8 cellular contexts compared by ENCODE assay signal in the genomic region with DNA sequence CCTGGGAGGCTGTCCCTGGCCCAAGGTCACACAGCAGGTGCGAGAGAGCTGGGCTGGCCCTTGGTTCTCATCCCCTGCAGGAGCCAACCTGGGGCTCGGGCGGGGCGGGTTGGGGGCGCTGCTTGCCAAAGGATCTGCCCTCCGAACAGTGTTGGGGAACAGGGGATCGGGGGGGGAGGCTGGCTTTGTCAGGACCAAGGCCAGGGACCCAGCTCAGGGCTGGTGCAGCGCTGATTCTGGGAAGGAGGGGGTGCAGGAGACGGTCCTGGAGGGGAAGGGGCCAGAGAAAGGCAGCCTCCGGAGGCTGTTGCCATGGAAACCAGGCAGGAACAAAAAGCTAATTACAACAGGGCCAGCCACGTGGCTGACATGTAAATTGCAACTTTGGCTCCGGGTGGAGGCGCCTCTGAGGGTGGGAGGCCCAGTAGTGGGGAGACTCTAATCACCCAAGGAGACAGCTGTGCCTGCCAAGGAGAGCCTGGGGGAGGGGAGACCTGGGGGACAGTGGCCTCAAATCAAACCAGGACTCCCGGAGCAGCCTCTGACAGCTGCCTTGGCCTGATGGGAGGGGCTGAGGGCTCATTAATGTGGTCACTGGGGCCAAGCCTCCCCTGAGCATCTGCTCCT. TPM values are rescaled to one million over a fixed set of nuclear protein-coding genes. Genes with fewer than 3 reads are reported as not detected.
A peak's percentile ranks its signal among the peaks of the same experiment; 100 is the strongest.
DNase-seq lines count a peak whose midpoint lies in the region; ATAC-seq and TF ChIP-seq lines count a peak whose summit lies in the region.

No MANE protein-coding gene starts in this region.

- ATAC-seq in HG02981 (IDR thresholded peaks at IDR 0.05; ENCODE audit: unreplicated experiment) (no peak), left colon (no peak)

- H4K20me1 ChIP-seq in KMS-11 (ENCODE audit: insufficient read depth), result no peaks in the 10 kb centered on the region

- H3K4me1 ChIP-seq in KMS-11 (ENCODE audit: low read depth, poor library complexity, severe bottlenecking), result peaks cover 52% of the 10 kb centered on the region

- H3K4me3 Mint-ChIP-seq in progenitor cell of endocrine pancreas (ENCODE audit: low read depth), result peak overlapping the region; percentile 75

- H3K27ac ChIP-seq in KMS-11, result no peak overlapping the region

- H3K79me2 ChIP-seq in KMS-11 (ENCODE audit: insufficient read depth, low read depth), result no peaks in the 10 kb centered on the region

- peak overlapping the region; percentile 70; the same call in 1 of the 2 replicates for H3K4me2 ChIP-seq in KMS-11

- H3K9me3 Mint-ChIP-seq in progenitor cell of endocrine pancreas (ENCODE audit: low read depth), result no peaks in the 10 kb centered on the region

- no peak overlapping the region for H2AFZ ChIP-seq in KMS-11 (ENCODE audit: low read depth)

- peak overlapping the region; percentile 33 for H3K27ac Mint-ChIP-seq in progenitor cell of endocrine pancreas

- peaks cover 12% of the 10 kb centered on the region for H3K27me3 Mint-ChIP-seq in progenitor cell of endocrine pancreas

- H3K9ac ChIP-seq in KMS-11, result no peak overlapping the region

- no peaks in the 10 kb centered on the region for H3K36me3 ChIP-seq in KMS-11 (ENCODE audit: insufficient read depth)

- H3K4me3 ChIP-seq in KMS-11 (IDR thresholded peaks at IDR 0.05; ENCODE audit: insufficient read depth, low read depth, low read length), result no peak overlapping the region
- H3K4me3 ChIP-seq in epithelial cell of proximal tubule (ENCODE audit: low read depth, low read length), result peak overlapping the region; percentile 93

- peaks cover 57% of the 10 kb centered on the region for H3K27me3 ChIP-seq in KMS-11 (ENCODE audit: insufficient read depth, low read depth)

- intact Hi-C loops in left colon (cut with DNase I, micrococcal nuclease), result no loop called here

- H3K36me3 Mint-ChIP-seq in progenitor cell of endocrine pancreas (ENCODE audit: insufficient read depth), result no peaks in the 10 kb centered on the region

- DNase-seq in DMS 273 treated with DMSO at 0.1 percent for 48 hours (lab: John Stamatoyannopoulos, UW), result peak; percentile 38
- peak; percentile 36 for DNase-seq in T follicular helper cell (ENCODE audit: low read depth)
- DNase-seq in epithelial cell of proximal tubule (ENCODE audit: low read depth), result no peak
- peak; percentile 48 for DNase-seq in progenitor cell of endocrine pancreas (ENCODE audit: low spot score, unreplicated experiment)
- no peak for DNase-seq in dedifferentiated amniotic fluid mesenchymal stem cell (ENCODE audit: extremely low spot score)
- DNase-seq in left colon, result no peak

- TF ChIP-seq CTCF in KMS-11 (conservative IDR thresholded peaks at IDR 0.05; ENCODE audit: low read depth, low read length) (no peak), epithelial cell of proximal tubule (conservative IDR thresholded peaks at IDR 0.05; ENCODE audit: low read depth, low read length) (no peak), progenitor cell of endocrine pancreas (IDR thresholded peaks at IDR 0.05; ENCODE audit: unreplicated experiment) (no peak)

- peaks cover 6% of the 10 kb centered on the region for H3K4me1 Mint-ChIP-seq in progenitor cell of endocrine pancreas (ENCODE audit: low read depth)

RNA-seq across cellular contexts. Expression of gene TUBB3, which starts 1.3 kb away (rescaled TPM):
- total RNA-seq in epithelial cell of proximal tubule (833 and 996 TPM in 2 replicates), progenitor cell of endocrine pancreas (201 and 211 TPM in 2 replicates), left colon (1 to 10 TPM; 3.3 to 4.2 TPM)

RNA-seq across cellular contexts. Expression of gene MC1R, which starts 5.7 kb away (rescaled TPM):
- 2.5 and 3.5 TPM in 2 replicates for total RNA-seq in epithelial cell of proximal tubule
- total RNA-seq in progenitor cell of endocrine pancreas, result 3.8 and 4.6 TPM in 2 replicates
- 1 to 10 TPM; 2.1 to 4.3 TPM for total RNA-seq in left colon

RNA-seq across cellular contexts. Expression of gene DEF8, which starts 24.1 kb away (rescaled TPM):
- total RNA-seq in epithelial cell of proximal tubule (113 and 125 TPM in 2 replicates), progenitor cell of endocrine pancreas (67.9 and 72.1 TPM in 2 replicates), left colon (10 to 100 TPM; 25.4 to 34.0 TPM)

RNA-seq across cellular contexts. Expression of gene TCF25, which starts 51.0 kb away (rescaled TPM):
- total RNA-seq in epithelial cell of proximal tubule, result 118 and 192 TPM in 2 replicates
- 177 and 199 TPM in 2 replicates for total RNA-seq in progenitor cell of endocrine pancreas
- total RNA-seq in left colon, result 100 to 1,000 TPM; 152 to 210 TPM

Comparison
In these comparisons a context has a peak if more than half of its experiments do, and no peak if none do; other contexts are left out.
1. DNase-seq: peak in DMS 273 treated with DMSO at 0.1 percent for 48 hours (single experiment), T follicular helper cell (single experiment) and progenitor cell of endocrine pancreas (single experiment); none in epithelial cell of proximal tubule (single experiment), dedifferentiated amniotic fluid mesenchymal stem cell (single experiment) and left colon (0 of 2).
2. RNA of gene TUBB3, which starts 1.3 kb away (total RNA-seq): 833 to 996 TPM in epithelial cell of proximal tubule and 201 to 211 TPM in progenitor cell of endocrine pancreas; 3.3 to 4.2 TPM in left colon; every median in the first group is over 10 times any median in the second.